11 cellular contexts compared by ENCODE assay signal in genomic region chr18:59834267-59834666, GRCh38.
A peak's percentile ranks its signal among the peaks of the same experiment; 100 is the strongest.
DNase-seq lines count a peak whose midpoint lies in the region; ATAC-seq and TF ChIP-seq lines count a peak whose summit lies in the region.
"Had no signal": no experiment of that assay in that cellular context is flagged by ENCODE, and none has a peak within 500 bp of the region (broad histone marks: within the 10 kb centered on the region; RNA-seq: fewer than 3 reads in every experiment).

No MANE protein-coding gene starts in this region.

- ATAC-seq in GM18520 (IDR thresholded peaks at IDR 0.05; ENCODE audit: unreplicated experiment) (peak; percentile 49), GM19467 (IDR thresholded peaks at IDR 0.05; ENCODE audit: unreplicated experiment) (peak; percentile 37), HG03025 (IDR thresholded peaks at IDR 0.05; ENCODE audit: low FRiP score, unreplicated experiment) (peak; percentile 38), WTC11 (no peak)
- ATAC-seq in effector memory CD8-positive, alpha-beta T cell (replicated peaks), result no peak

- H3K36me3 Mint-ChIP-seq in WTC11 (no peaks in the 10 kb centered on the region), mesothelial cell of epicardium (no peaks in the 10 kb centered on the region)
- H3K36me3 Mint-ChIP-seq in effector memory CD8-positive, alpha-beta T cell (ENCODE audit: insufficient read depth), result no peaks in the 10 kb centered on the region

- CTCF ChIA-PET in WTC11 (lab: Charles Lee), result interaction anchor here (0.7 to 4.7 kb wide), 3 partner anchors 10 to 137 kb away, joined by 4 to 43 read pairs (median 11); partner anchors contain the start of gene CCBE1

- DNase-seq in WTC11 (ENCODE audit: low spot score), result no peak
- no peak for DNase-seq in Kasumi-1 (lab: John Stamatoyannopoulos, UW)
- no peak for DNase-seq in effector memory CD8-positive, alpha-beta T cell
- no peak for DNase-seq in mesothelial cell of epicardium (ENCODE audit: low spot score in 2 of 2, unreplicated experiment in 2 of 2)
- DNase-seq in NCI-H1092 (lab: John Stamatoyannopoulos, UW), result no peak
- DNase-seq: hypothalamus, MG63, NCI-H510A had no signal

- H3K4me3 Mint-ChIP-seq in WTC11, result 0 out of 2 replicates have a peak overlapping the region, but pooled peaks have one; percentile 16
- H3K4me3 Mint-ChIP-seq in effector memory CD8-positive, alpha-beta T cell, result no peak overlapping the region
- H3K4me3 Mint-ChIP-seq in mesothelial cell of epicardium, result no peak overlapping the region

- POLR2A ChIA-PET in WTC11 (lab: Charles Lee), result interaction anchor here (0.6 kb wide), 1 partner anchor 67 kb away, joined by 3 read pairs; no protein-coding TSS in a partner anchor

- H3K4me1 Mint-ChIP-seq in WTC11 (peaks cover 35% of the 10 kb centered on the region), mesothelial cell of epicardium (peaks cover 7% of the 10 kb centered on the region)
- H3K4me1 Mint-ChIP-seq in effector memory CD8-positive, alpha-beta T cell (ENCODE audit: low read depth in 2 of 2), result peaks cover 2 to 4% of the 10 kb centered on the region in 2 donors

- no peaks in the 10 kb centered on the region; the same call in 1 of the 2 replicates for H3K27me3 Mint-ChIP-seq in WTC11 (ENCODE audit: low read depth)
- no peaks in the 10 kb centered on the region for H3K27me3 Mint-ChIP-seq in effector memory CD8-positive, alpha-beta T cell
- H3K27me3 Mint-ChIP-seq in mesothelial cell of epicardium (ENCODE audit: low read depth), result peaks cover 42% of the 10 kb centered on the region

- H3K9me3 Mint-ChIP-seq in WTC11, result no peaks in the 10 kb centered on the region
- H3K9me3 Mint-ChIP-seq in effector memory CD8-positive, alpha-beta T cell, result no peaks in the 10 kb centered on the region
- H3K9me3 Mint-ChIP-seq in mesothelial cell of epicardium, result no peaks in the 10 kb centered on the region

- H3K27ac Mint-ChIP-seq in WTC11, result no peak overlapping the region
- H3K27ac Mint-ChIP-seq in effector memory CD8-positive, alpha-beta T cell, result no peak overlapping the region
- no peak overlapping the region for H3K27ac Mint-ChIP-seq in mesothelial cell of epicardium

- no peak for TF ChIP-seq CTCF in WTC11 (IDR thresholded peaks at IDR 0.05)
- TF ChIP-seq CTCF in mesothelial cell of epicardium (IDR thresholded peaks at IDR 0.05; ENCODE audit: unreplicated experiment), result no peak

TF ChIP-seq in WTC11, 78 proteins besides CTCF, POLR2A, EP300 and RAD21:
- TF ChIP-seq, protein P1, sequence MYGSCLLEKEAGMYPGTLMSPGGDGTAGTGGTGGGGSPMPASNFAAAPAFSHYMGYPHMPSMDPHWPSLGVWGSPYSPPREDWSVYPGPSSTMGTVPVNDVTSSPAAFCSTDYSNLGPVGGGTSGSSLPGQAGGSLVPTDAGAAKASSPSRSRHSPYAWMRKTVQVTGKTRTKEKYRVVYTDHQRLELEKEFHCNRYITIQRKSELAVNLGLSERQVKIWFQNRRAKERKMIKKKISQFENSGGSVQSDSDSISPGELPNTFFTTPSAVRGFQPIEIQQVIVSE (CRISPR knock-in tag; IDR thresholded peaks at IDR 0.05; ENCODE audit: borderline replicate concordance), result no peak
- TF ChIP-seq GABPB1 (CRISPR knock-in tag; IDR thresholded peaks at IDR 0.05) (no peak), ZNF423 (CRISPR knock-in tag; IDR thresholded peaks at IDR 0.05) (no peak), NFYB (CRISPR knock-in tag; conservative IDR thresholded peaks at IDR 0.05; ENCODE audit: low read depth) (no peak), NR3C1 (CRISPR knock-in tag; conservative IDR thresholded peaks at IDR 0.05; ENCODE audit: low read depth) (no peak), ZBTB21 (CRISPR knock-in tag; IDR thresholded peaks at IDR 0.05; ENCODE audit: borderline replicate concordance) (no peak), RORB (CRISPR knock-in tag; IDR thresholded peaks at IDR 0.05) (no peak), KAT7 (CRISPR knock-in tag; IDR thresholded peaks at IDR 0.05; ENCODE audit: borderline replicate concordance) (no peak), AFF4 (CRISPR knock-in tag; IDR thresholded peaks at IDR 0.05; ENCODE audit: borderline replicate concordance) (no peak), ATF2 (CRISPR knock-in tag; IDR thresholded peaks at IDR 0.05; ENCODE audit: borderline replicate concordance, low read depth) (no peak)
TF ChIP-seq in WTC11: peak in this region for 0.

Comparison
In these comparisons a context has a peak if more than half of its experiments do, and no peak if none do; other contexts are left out.
1. ATAC-seq: peak in GM18520 (single experiment), GM19467 (single experiment) and HG03025 (single experiment); none in WTC11 (single experiment) and effector memory CD8-positive, alpha-beta T cell (single experiment).